In genomic region chr12:88251798-88252197, GRCh38 we compare ENCODE assay signal across 16 cellular contexts.
DNase-seq lines count a peak whose midpoint lies in the region; ATAC-seq lines count a peak whose summit lies in the region.
"Had no signal": no experiment of that assay in that cellular context is flagged by ENCODE, and none has a peak within 500 bp of the region (broad histone marks: within the 10 kb centered on the region; RNA-seq: fewer than 3 reads in every experiment).

No MANE protein-coding gene starts in this region.

- peak; percentile 31 for DNase-seq in DMS53 (lab: John Stamatoyannopoulos, UW)
- DNase-seq in DMS53 treated with DMSO at 0.1 percent for 48 hours (lab: John Stamatoyannopoulos, UW; ENCODE audit: unreplicated experiment): no peak
- DNase-seq in central memory CD8-positive, alpha-beta T cell (ENCODE audit: low spot score in 2 of 2): no peak
- DNase-seq in fibroblast of peridontal ligament (ENCODE audit: extremely low read depth): peak; percentile 88
- peak; percentile 38 for DNase-seq in stromal cell of bone marrow (ENCODE audit: low read depth)
- no peak for DNase-seq in ureter (ENCODE audit: low spot score)
- DNase-seq in NCI-H2196 treated with DMSO at 0.1 percent for 48 hours (lab: John Stamatoyannopoulos, UW; ENCODE audit: unreplicated experiment): no peak
- DNase-seq in anterior cingulate cortex (lab: John Stamatoyannopoulos, UW): no peak
- DNase-seq: C1 segment of cervical spinal cord; Caco-2; CD4-positive, CD25-positive, alpha-beta regulatory T cell; CD8-positive, alpha-beta memory T cell; DMS79 treated with DMSO at 0.1 percent for 48 hours had no signal

- H3K9me3 Mint-ChIP-seq in central memory CD8-positive, alpha-beta T cell: no peaks in the 10 kb centered on the region
- H3K9me3 Mint-ChIP-seq: CD8-positive, alpha-beta memory T cell had no signal

- no peak for ATAC-seq in central memory CD8-positive, alpha-beta T cell (replicated peaks; ENCODE audit: extremely low read depth, poor library complexity, severe bottlenecking)
- ATAC-seq: A549, K562 had no signal

- peak overlapping the region; percentile 39 for H3K27ac Mint-ChIP-seq in central memory CD8-positive, alpha-beta T cell (ENCODE audit: low read depth)
- H3K27ac Mint-ChIP-seq: B cell; CD4-positive, CD25-positive, alpha-beta regulatory T cell; CD8-positive, alpha-beta memory T cell had no signal

- no peak overlapping the region for H3K4me3 Mint-ChIP-seq in central memory CD8-positive, alpha-beta T cell
- H3K4me3 Mint-ChIP-seq: B cell; CD4-positive, CD25-positive, alpha-beta regulatory T cell; CD8-positive, alpha-beta memory T cell had no signal

- no peaks in the 10 kb centered on the region for H3K4me1 Mint-ChIP-seq in central memory CD8-positive, alpha-beta T cell
- H3K4me1 Mint-ChIP-seq: B cell; CD4-positive, CD25-positive, alpha-beta regulatory T cell; CD8-positive, alpha-beta memory T cell had no signal

- H3K27me3 Mint-ChIP-seq in central memory CD8-positive, alpha-beta T cell: no peaks in the 10 kb centered on the region
- H3K27me3 Mint-ChIP-seq: B cell; CD4-positive, CD25-positive, alpha-beta regulatory T cell had no signal

- no peaks in the 10 kb centered on the region for H3K36me3 Mint-ChIP-seq in central memory CD8-positive, alpha-beta T cell (ENCODE audit: insufficient read depth)
- H3K36me3 Mint-ChIP-seq: CD4-positive, CD25-positive, alpha-beta regulatory T cell; CD8-positive, alpha-beta memory T cell had no signal

Comparison
In these comparisons a context has a peak if more than half of its experiments do, and no peak if none do; other contexts are left out.
1. DNase-seq: peak in DMS53 (single experiment), fibroblast of peridontal ligament (single experiment) and stromal cell of bone marrow (single experiment); none in DMS53 treated with DMSO at 0.1 percent for 48 hours (single experiment), central memory CD8-positive, alpha-beta T cell (0 of 2), ureter (single experiment), NCI-H2196 treated with DMSO at 0.1 percent for 48 hours (single experiment) and anterior cingulate cortex (0 of 58).